Comparison of ENCODE assay signal across 21 cellular contexts in the genomic region with DNA sequence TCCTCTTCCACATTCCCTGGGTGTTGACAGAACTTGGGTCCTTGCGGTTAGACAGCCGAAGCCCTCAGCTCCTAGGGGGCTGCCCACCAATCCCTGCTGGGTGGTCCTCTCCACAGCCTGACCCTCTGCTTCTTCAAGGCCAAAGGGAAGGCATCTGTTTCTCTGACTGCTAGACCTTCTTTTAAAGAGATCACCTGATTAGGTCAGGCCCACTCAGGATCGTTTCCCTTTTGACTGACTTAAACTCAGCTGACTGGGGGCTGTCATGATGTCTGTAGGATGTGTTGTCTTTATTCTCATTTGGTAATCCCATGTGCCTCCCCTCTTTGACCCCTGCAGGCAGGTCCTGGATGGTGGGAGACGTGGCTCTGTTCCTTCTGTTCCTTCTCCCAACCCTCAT.
DNase-seq lines count a peak whose midpoint lies in the region; TF ChIP-seq lines count a peak whose summit lies in the region.
"Had no signal": no experiment of that assay in that cellular context is flagged by ENCODE, and none has a peak within 500 bp of the region (broad histone marks: within the 10 kb centered on the region; RNA-seq: fewer than 3 reads in every experiment).

No MANE protein-coding gene starts in this region.

- no peaks in the 10 kb centered on the region for H3K4me1 Mint-ChIP-seq in chondrocyte (ENCODE audit: low read depth)
- peaks cover 31% of the 10 kb centered on the region for H3K4me1 Mint-ChIP-seq in neural progenitor cell
- H3K4me1 Mint-ChIP-seq: CD4-positive, CD25-positive, alpha-beta regulatory T cell had no signal

- H3K79me2 ChIP-seq in neural progenitor cell (ENCODE audit: low read depth), result no peaks in the 10 kb centered on the region

- TF ChIP-seq CTCF in chondrocyte (IDR thresholded peaks at IDR 0.05) (no peak), neural progenitor cell (IDR thresholded peaks at IDR 0.05) (no peak), spleen (IDR thresholded peaks at IDR 0.05 in 8 of 11, conservative IDR thresholded peaks at IDR 0.05 in 3 of 11) (no peak), left ventricle myocardium inferior (IDR thresholded peaks at IDR 0.05; ENCODE audit: borderline replicate concordance) (no peak)

- H3F3A ChIP-seq in neural progenitor cell (ENCODE audit: low read depth), result peaks cover 4% of the 10 kb centered on the region

- H3K9me3 Mint-ChIP-seq in chondrocyte (ENCODE audit: low read depth) (peaks cover 4% of the 10 kb centered on the region), neural progenitor cell (no peaks in the 10 kb centered on the region)
- H3K9me3 Mint-ChIP-seq: CD4-positive, CD25-positive, alpha-beta regulatory T cell; CD8-positive, alpha-beta T cell; GM23338 had no signal

- H4K20me1 ChIP-seq in neural progenitor cell (ENCODE audit: low read depth), result no peaks in the 10 kb centered on the region

- H3K9ac ChIP-seq in neural progenitor cell, result no peak overlapping the region
- H3K9ac ChIP-seq: BLaER1 had no signal

- DNase-seq in activated effector memory CD4-positive, alpha-beta T cell treated with anti-CD3 and anti-CD28 coated beads, Interleukin-2, amount 50 U/mL, for 16 hours, result peak; percentile 10
- DNase-seq in activated effector memory CD4-positive, alpha-beta T cell treated with Interleukin-2 at 50 U/mL for 16 hours, result no peak
- DNase-seq in chondrocyte (ENCODE audit: low spot score) (peak; percentile 38), neural progenitor cell (ENCODE audit: low spot score) (no peak), spleen (peak; percentile 15), left ventricle myocardium inferior (no peak), DMS153 (lab: John Stamatoyannopoulos, UW) (no peak)
- no peak for DNase-seq in activated CD8-positive, alpha-beta memory T cell treated with anti-CD3 and anti-CD28 coated beads for 24 hours
- DNase-seq: Caco-2; CD4-positive, CD25-positive, alpha-beta regulatory T cell; CD8-positive, alpha-beta T cell; DMS79; EL; GDM1 had no signal

- no peak for TF ChIP-seq POLR2A in spleen (IDR thresholded peaks at IDR 0.05)

- no peaks in the 10 kb centered on the region for H3K27me3 ChIP-seq in neural progenitor cell
- H3K27me3 ChIP-seq in spleen (replicated peaks in 1 of 7), result peaks cover 0 to 3% (median 0%) of the 10 kb centered on the region in 7 donors
- peaks cover 90% of the 10 kb centered on the region for H3K27me3 ChIP-seq in left ventricle myocardium inferior (ENCODE audit: low read depth)
- H3K27me3 ChIP-seq: BLaER1 had no signal

- 84 to 93% (median 87%) methylated on average over 3 to 4 of the region's 4 CpGs for WGBS in spleen, 5 donors

- H3K4me2 ChIP-seq in neural progenitor cell, result no peak overlapping the region
- H3K4me2 ChIP-seq: BLaER1, GM23338 had no signal

- H3K27ac ChIP-seq in neural progenitor cell (no peak overlapping the region), spleen (no peak overlapping the region), left ventricle myocardium inferior (replicated peaks) (no peak overlapping the region)
- H3K27ac ChIP-seq: 22Rv1, BLaER1, C4-2B had no signal

- H3K36me3 Mint-ChIP-seq in chondrocyte (ENCODE audit: low read depth), result no peaks in the 10 kb centered on the region
- H3K36me3 Mint-ChIP-seq in neural progenitor cell, result no peaks in the 10 kb centered on the region
- H3K36me3 Mint-ChIP-seq: CD4-positive, CD25-positive, alpha-beta regulatory T cell; CD8-positive, alpha-beta T cell had no signal

- H3K27ac Mint-ChIP-seq in chondrocyte (ENCODE audit: unreplicated experiment), result no peak overlapping the region
- peak overlapping the region; percentile 60 for H3K27ac Mint-ChIP-seq in neural progenitor cell
- H3K27ac Mint-ChIP-seq: B cell; CD4-positive, CD25-positive, alpha-beta regulatory T cell; CD8-positive, alpha-beta T cell; GM23338 had no signal

- intact Hi-C loops in spleen (cut with DNase I; ENCODE audit: low total_unique reads) (no loop called here), left ventricle myocardium inferior (cut with micrococcal nuclease) (no loop called here)

- H3K27me3 Mint-ChIP-seq in chondrocyte (ENCODE audit: low read depth) (peaks cover 55% of the 10 kb centered on the region), neural progenitor cell (ENCODE audit: insufficient read depth, low read depth) (peaks cover 16% of the 10 kb centered on the region)

- H2AFZ ChIP-seq in neural progenitor cell (replicated peaks), result no peak overlapping the region
- H2AFZ ChIP-seq: GM23338 had no signal

- H3K9me3 ChIP-seq in neural progenitor cell (ENCODE audit: low read depth) (no peaks in the 10 kb centered on the region), spleen (no peaks in the 10 kb centered on the region), left ventricle myocardium inferior (replicated peaks) (no peaks in the 10 kb centered on the region)
- H3K9me3 ChIP-seq: BLaER1, Caco-2, HAP-1 had no signal

- no peak overlapping the region for H3K4me3 Mint-ChIP-seq in chondrocyte (ENCODE audit: unreplicated experiment)
- H3K4me3 Mint-ChIP-seq in neural progenitor cell, result no peak overlapping the region
- H3K4me3 Mint-ChIP-seq: B cell; CD4-positive, CD25-positive, alpha-beta regulatory T cell; CD8-positive, alpha-beta T cell; GM23338 had no signal

- H3K4me3 ChIP-seq in neural progenitor cell (no peak overlapping the region), spleen (no peak overlapping the region), left ventricle myocardium inferior (no peak overlapping the region)
- H3K4me3 ChIP-seq: BLaER1, GM12878, GM23338, HAP-1 had no signal

- no peaks in the 10 kb centered on the region for H3K4me1 ChIP-seq in neural progenitor cell
- no peaks in the 10 kb centered on the region for H3K4me1 ChIP-seq in spleen
- no peaks in the 10 kb centered on the region for H3K4me1 ChIP-seq in left ventricle myocardium inferior
- H3K4me1 ChIP-seq: HAP-1 had no signal

- no peaks in the 10 kb centered on the region for H3K36me3 ChIP-seq in neural progenitor cell
- no peaks in the 10 kb centered on the region for H3K36me3 ChIP-seq in spleen
- no peaks in the 10 kb centered on the region for H3K36me3 ChIP-seq in left ventricle myocardium inferior
- H3K36me3 ChIP-seq: BLaER1, HAP-1 had no signal

Comparison
In these comparisons a context has a peak if more than half of its experiments do, and no peak if none do; other contexts are left out.
1. DNase-seq: peak in activated effector memory CD4-positive, alpha-beta T cell treated with anti-CD3 and anti-CD28 coated beads, Interleukin-2, amount 50 U/mL, for 16 hours (single experiment), chondrocyte (single experiment) and spleen (single experiment); none in activated effector memory CD4-positive, alpha-beta T cell treated with Interleukin-2 at 50 U/mL for 16 hours (single experiment), neural progenitor cell (single experiment), activated CD8-positive, alpha-beta memory T cell treated with anti-CD3 and anti-CD28 coated beads for 24 hours (single experiment), left ventricle myocardium inferior (single experiment) and DMS153 (single experiment).